In the genomic region with DNA sequence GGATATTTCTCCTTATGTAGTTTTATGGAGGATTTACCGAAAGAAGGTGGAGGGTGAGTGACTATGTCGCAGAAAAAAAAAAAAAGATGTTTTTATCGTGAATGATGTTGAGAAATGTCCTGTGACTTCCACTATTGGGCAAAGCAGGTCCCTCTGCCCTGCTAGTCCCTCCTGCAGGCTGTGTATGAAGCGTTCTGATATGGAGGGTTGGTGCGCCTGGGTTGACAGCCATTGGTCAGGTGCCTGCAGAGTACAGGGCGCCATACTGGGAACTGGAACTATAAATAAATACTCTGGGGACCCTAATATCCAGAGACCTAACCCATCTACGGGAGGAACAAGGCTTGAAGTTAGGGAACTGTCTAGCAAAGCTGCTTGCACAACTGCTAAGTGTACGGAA, we compare ENCODE assay signal across 9 cellular contexts. TPM values are rescaled to one million over a fixed set of nuclear protein-coding genes. Genes with fewer than 3 reads are reported as not detected.
DNase-seq lines count a peak whose midpoint lies in the region; ATAC-seq, FAIRE-seq and TF ChIP-seq lines count a peak whose summit lies in the region.
"Had no signal": no experiment of that assay in that cellular context is flagged by ENCODE, and none has a peak within 500 bp of the region (broad histone marks: within the 10 kb centered on the region; RNA-seq: fewer than 3 reads in every experiment).

No MANE protein-coding gene starts in this region.

- H3K4me2 ChIP-seq in A549, result peak overlapping the region; percentile 93; the same call in 2 of the 3 replicates

- H3K36me3 ChIP-seq in adipocyte (ENCODE audit: control insufficient read depth, insufficient read depth, low read length, severe bottlenecking), result no peaks in the 10 kb centered on the region
- no peaks in the 10 kb centered on the region for H3K36me3 ChIP-seq in small intestine (ENCODE audit: control insufficient read depth in 2 of 2, insufficient read depth in 2 of 2, low read length in 2 of 2)

- H3K4me1 ChIP-seq in A549 (peaks cover 3% of the 10 kb centered on the region; the same call in 1 of the 3 replicates), adipocyte (ENCODE audit: control insufficient read depth, insufficient read depth, low read length) (peaks cover 25% of the 10 kb centered on the region), mononuclear cell (ENCODE audit: insufficient read depth, low read length) (peaks cover 61% of the 10 kb centered on the region), small intestine (ENCODE audit: control insufficient read depth in 2 of 2, insufficient read depth in 1 of 2, low read depth in 1 of 2, low read length in 1 of 2) (peaks cover 3 to 6% of the 10 kb centered on the region in 2 donors)

- CTCF ChIA-PET in A549 (lab: Yijun Ruan, JAX), result interaction anchor here (0.5 to 3.7 kb wide), 3 partner anchors 78 to 415 kb away, joined by 3 to 11 read pairs (median 4); no protein-coding TSS in a partner anchor

- no peaks in the 10 kb centered on the region for H3K9me3 Mint-ChIP-seq in HFFc6

- H3K27ac Mint-ChIP-seq in HFFc6, result peak overlapping the region; percentile 53; the same call in 1 of the 2 replicates

- peak overlapping the region; percentile 95 for H3K9ac ChIP-seq in adipocyte (ENCODE audit: low read length)

- WGBS in A549 (ENCODE audit: missing lambda C conversion rate), result 91% methylated on average over 8 of the region's 8 CpGs
- WGBS in small intestine, 3 donors, result 81 to 90% (median 86%) methylated on average over 8 of the region's 8 CpGs

- TF ChIP-seq EP300 in A549 (IDR thresholded peaks at IDR 0.05), result no peak

- H3K4me1 Mint-ChIP-seq in HFFc6 (ENCODE audit: low read depth), result peaks cover 36% of the 10 kb centered on the region

- H3K27ac ChIP-seq in A549, result no peak overlapping the region
- H3K27ac ChIP-seq in small intestine (ENCODE audit: low read depth in 1 of 2, low read length in 1 of 2), result no peak overlapping the region

- DNase-seq in A549 (ENCODE audit: low read depth in 1 of 2, low spot score in 1 of 2), result no peak
- no peak for DNase-seq in HFFc6
- no peak for DNase-seq in adipocyte (ENCODE audit: low read depth)
- DNase-seq in D341Med (ENCODE audit: low spot score), result no peak
- no peak for DNase-seq in small intestine

- H3K27me3 Mint-ChIP-seq in HFFc6 (ENCODE audit: insufficient read depth), result peaks cover 2% of the 10 kb centered on the region; the same call in 1 of the 2 replicates

- POLR2A ChIA-PET in A549 (lab: Yijun Ruan, JAX), result no interaction called here

- ATAC-seq in A549 (no peak), HG02870 (IDR thresholded peaks at IDR 0.05; ENCODE audit: unreplicated experiment) (no peak), GM21381 (IDR thresholded peaks at IDR 0.05; ENCODE audit: unreplicated experiment) (no peak)

- H3K4me3 Mint-ChIP-seq in HFFc6, result peak overlapping the region; percentile 90

- H3K9me3 ChIP-seq in A549, result no peaks in the 10 kb centered on the region
- H3K9me3 ChIP-seq in adipocyte (ENCODE audit: control insufficient read depth, low read length), result no peaks in the 10 kb centered on the region
- no peaks in the 10 kb centered on the region for H3K9me3 ChIP-seq in mononuclear cell (ENCODE audit: low read depth, low read length)
- H3K9me3 ChIP-seq in small intestine (ENCODE audit: control insufficient read depth, low read depth), result no peaks in the 10 kb centered on the region

- TF ChIP-seq CTCF in A549 (IDR thresholded peaks at IDR 0.05), result no peak
- no peak for TF ChIP-seq CTCF in HFFc6 (IDR thresholded peaks at IDR 0.05)

- no peak for TF ChIP-seq POLR2A in A549 (IDR thresholded peaks at IDR 0.05; ENCODE audit: low read length)

- TF ChIP-seq RAD21 in A549 (conservative IDR thresholded peaks at IDR 0.05 in 1 of 2, IDR thresholded peaks at IDR 0.05 in 1 of 2), result no peak

- FAIRE-seq in A549 (lab: Jason Lieb, UNC), result no peak
- FAIRE-seq in small intestine (lab: Jason Lieb, UNC), result no peak

- no peaks in the 10 kb centered on the region for H3K27me3 ChIP-seq in adipocyte (replicated peaks; ENCODE audit: control insufficient read depth, insufficient read depth, low read length)
- no peaks in the 10 kb centered on the region for H3K27me3 ChIP-seq in mononuclear cell (ENCODE audit: insufficient read depth, low read length)
- no peaks in the 10 kb centered on the region for H3K27me3 ChIP-seq in small intestine (ENCODE audit: control insufficient read depth in 2 of 2, insufficient read depth in 2 of 2, low read length in 2 of 2)

- H3K36me3 Mint-ChIP-seq in HFFc6 (ENCODE audit: low read depth), result no peaks in the 10 kb centered on the region

- H3K4me3 ChIP-seq in A549, result no peak overlapping the region
- peak overlapping the region; percentile 90 for H3K4me3 ChIP-seq in adipocyte (ENCODE audit: low read length)
- H3K4me3 ChIP-seq in mononuclear cell (ENCODE audit: low read length), result peak overlapping the region; percentile 91
- H3K4me3 ChIP-seq in small intestine (ENCODE audit: low read depth in 1 of 2, low read length in 2 of 2), result no peak overlapping the region

TF ChIP-seq in A549, 52 proteins besides CTCF, POLR2A, EP300 and RAD21:
- TF ChIP-seq BHLHE40 (IDR thresholded peaks at IDR 0.05; ENCODE audit: low read depth, low read length), result no peak
- TF ChIP-seq JUNB (IDR thresholded peaks at IDR 0.05), result no peak
- no peak for TF ChIP-seq NPAS2 (CRISPR knock-in tag; IDR thresholded peaks at IDR 0.05; ENCODE audit: borderline replicate concordance)
- TF ChIP-seq HEYL (CRISPR knock-in tag; IDR thresholded peaks at IDR 0.05), result no peak
- TF ChIP-seq, protein P1, sequence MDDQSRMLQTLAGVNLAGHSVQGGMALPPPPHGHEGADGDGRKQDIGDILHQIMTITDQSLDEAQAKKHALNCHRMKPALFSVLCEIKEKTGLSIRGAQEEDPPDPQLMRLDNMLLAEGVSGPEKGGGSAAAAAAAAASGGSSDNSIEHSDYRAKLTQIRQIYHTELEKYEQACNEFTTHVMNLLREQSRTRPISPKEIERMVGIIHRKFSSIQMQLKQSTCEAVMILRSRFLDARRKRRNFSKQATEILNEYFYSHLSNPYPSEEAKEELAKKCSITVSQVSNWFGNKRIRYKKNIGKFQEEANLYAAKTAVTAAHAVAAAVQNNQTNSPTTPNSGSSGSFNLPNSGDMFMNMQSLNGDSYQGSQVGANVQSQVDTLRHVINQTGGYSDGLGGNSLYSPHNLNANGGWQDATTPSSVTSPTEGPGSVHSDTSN (IDR thresholded peaks at IDR 0.05), result no peak
- no peak for TF ChIP-seq RNF2 (IDR thresholded peaks at IDR 0.05; ENCODE audit: borderline replicate concordance, low read depth)
- no peak for TF ChIP-seq FOSL2 (IDR thresholded peaks at IDR 0.05)
- no peak for TF ChIP-seq FOSL2 (CRISPR knock-in tag; IDR thresholded peaks at IDR 0.05)
- no peak for TF ChIP-seq EHMT2 (IDR thresholded peaks at IDR 0.05; ENCODE audit: low read depth)
- no peak for TF ChIP-seq MYC (IDR thresholded peaks at IDR 0.05; ENCODE audit: borderline replicate concordance, low read length)
- TF ChIP-seq POLR2AphosphoS2 (conservative IDR thresholded peaks at IDR 0.05; ENCODE audit: low read length), result no peak
- TF ChIP-seq CBX8 (IDR thresholded peaks at IDR 0.05), result no peak
- TF ChIP-seq FOXS1 (CRISPR knock-in tag; IDR thresholded peaks at IDR 0.05), result no peak
- no peak for TF ChIP-seq CBX2 (IDR thresholded peaks at IDR 0.05; ENCODE audit: borderline replicate concordance, low read depth)
- TF ChIP-seq, protein P2, sequence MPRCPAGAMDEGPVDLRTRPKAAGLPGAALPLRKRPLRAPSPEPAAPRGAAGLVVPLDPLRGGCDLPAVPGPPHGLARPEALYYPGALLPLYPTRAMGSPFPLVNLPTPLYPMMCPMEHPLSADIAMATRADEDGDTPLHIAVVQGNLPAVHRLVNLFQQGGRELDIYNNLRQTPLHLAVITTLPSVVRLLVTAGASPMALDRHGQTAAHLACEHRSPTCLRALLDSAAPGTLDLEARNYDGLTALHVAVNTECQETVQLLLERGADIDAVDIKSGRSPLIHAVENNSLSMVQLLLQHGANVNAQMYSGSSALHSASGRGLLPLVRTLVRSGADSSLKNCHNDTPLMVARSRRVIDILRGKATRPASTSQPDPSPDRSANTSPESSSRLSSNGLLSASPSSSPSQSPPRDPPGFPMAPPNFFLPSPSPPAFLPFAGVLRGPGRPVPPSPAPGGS (IDR thresholded peaks at IDR 0.05), result no peak
- no peak for TF ChIP-seq ESRRA (IDR thresholded peaks at IDR 0.05; ENCODE audit: borderline replicate concordance, low read length)

RNA-seq across cellular contexts. Expression of a gene that starts 1.5 kb away (rescaled TPM):
- polyA plus RNA-seq in A549 (2011; rRNA removed) (6.4 and 9.1 TPM in 2 replicates), A549 (2017; fragmentation: RNase III; extraction: RNeasy Plus Mini Kit Qiagen cat#74134 plus additional on column Dnase treatment) (3.9 to 4.4 TPM (median 4.3 TPM) in 3 replicates), small intestine (1 to 10 TPM; 3.8 to 7.6 (median 4.1) TPM)
- 3.0 and 4.0 TPM in 2 replicates for polyA plus RNA-seq in A549 (2012; cell fraction: cytosol; rRNA removed)
- polyA plus RNA-seq in A549 (2012; cell fraction: nucleus; rRNA removed), result 8.6 and 10.3 TPM in 2 replicates
- polyA minus RNA-seq in A549 (2011; rRNA and poly(A)+ RNA removed), result 6.8 and 11.9 TPM in 2 replicates
- total RNA-seq in HFFc6 (2021; fragmentation: NEBNext Ultra II Directional; extraction: Animal tissue kit (Norgen Biotek cat#: 25700)), result 10 to 100 TPM; 10.5 to 14.4 (median 13.7) TPM
- 24.8 TPM for total RNA-seq in mononuclear cell

RNA-seq across cellular contexts. Expression of a gene that starts 34.9 kb away (rescaled TPM):
- polyA plus RNA-seq in A549 (2011; rRNA removed), result 0.03 TPM in 1 of 2 replicates, not detected in the other
- polyA plus RNA-seq in A549 (2012; cell fraction: cytosol; rRNA removed), result 0.03 TPM in 1 of 2 replicates, not detected in the other
- 0.08 and 0.10 TPM in 2 replicates for polyA plus RNA-seq in A549 (2012; cell fraction: nucleus; rRNA removed)
- polyA plus RNA-seq in A549 (2017; fragmentation: RNase III; extraction: RNeasy Plus Mini Kit Qiagen cat#74134 plus additional on column Dnase treatment), result 0.03 to 0.08 TPM (median 0.05 TPM) in 3 replicates
- polyA minus RNA-seq in A549 (2011; rRNA and poly(A)+ RNA removed), result not detected in 2 replicates
- under 1 TPM; 0.05 to 0.11 (median 0.07) TPM for total RNA-seq in HFFc6 (2021; fragmentation: NEBNext Ultra II Directional; extraction: Animal tissue kit (Norgen Biotek cat#: 25700))
- 1.3 TPM for total RNA-seq in mononuclear cell
- polyA plus RNA-seq in small intestine, result under 1 TPM in 2 of 3 donors, not detected in 1; 0.28 to 0.45 TPM
- total RNA-seq: RPMI7951 had no signal

Comparison
In these comparisons a context has a peak if more than half of its experiments do, and no peak if none do; other contexts are left out.
1. H3K4me3 ChIP-seq: peak in adipocyte (single experiment) and mononuclear cell (single experiment); none in A549 (single experiment) and small intestine (0 of 2).